Comparison of ENCODE assay signal across 1 cellular context in the genomic region with DNA sequence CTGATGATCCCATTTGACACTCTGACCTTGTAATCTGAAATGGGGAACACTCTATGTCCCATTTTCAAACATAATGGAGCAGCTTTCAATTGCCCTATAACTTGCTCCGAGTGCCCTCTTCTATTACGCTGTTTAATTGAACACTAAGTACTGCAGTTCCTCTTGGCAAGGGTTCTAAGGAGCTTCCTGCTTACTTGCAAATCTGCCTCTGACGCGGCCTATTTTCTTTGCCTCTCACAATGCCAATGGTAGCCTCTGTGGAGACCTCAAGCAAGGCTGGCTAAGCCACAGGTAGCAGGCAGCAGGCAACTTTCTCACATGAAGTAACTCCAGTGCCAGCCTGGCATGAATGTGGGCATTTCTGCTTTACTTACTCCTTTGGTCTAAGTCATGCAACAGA.
TF ChIP-seq lines count a peak whose summit lies in the region.

No MANE protein-coding gene starts in this region.

TF ChIP-seq in WTC11, 78 proteins besides CTCF, POLR2A, EP300 and RAD21 (continued from another document):
- TF ChIP-seq, protein P1, sequence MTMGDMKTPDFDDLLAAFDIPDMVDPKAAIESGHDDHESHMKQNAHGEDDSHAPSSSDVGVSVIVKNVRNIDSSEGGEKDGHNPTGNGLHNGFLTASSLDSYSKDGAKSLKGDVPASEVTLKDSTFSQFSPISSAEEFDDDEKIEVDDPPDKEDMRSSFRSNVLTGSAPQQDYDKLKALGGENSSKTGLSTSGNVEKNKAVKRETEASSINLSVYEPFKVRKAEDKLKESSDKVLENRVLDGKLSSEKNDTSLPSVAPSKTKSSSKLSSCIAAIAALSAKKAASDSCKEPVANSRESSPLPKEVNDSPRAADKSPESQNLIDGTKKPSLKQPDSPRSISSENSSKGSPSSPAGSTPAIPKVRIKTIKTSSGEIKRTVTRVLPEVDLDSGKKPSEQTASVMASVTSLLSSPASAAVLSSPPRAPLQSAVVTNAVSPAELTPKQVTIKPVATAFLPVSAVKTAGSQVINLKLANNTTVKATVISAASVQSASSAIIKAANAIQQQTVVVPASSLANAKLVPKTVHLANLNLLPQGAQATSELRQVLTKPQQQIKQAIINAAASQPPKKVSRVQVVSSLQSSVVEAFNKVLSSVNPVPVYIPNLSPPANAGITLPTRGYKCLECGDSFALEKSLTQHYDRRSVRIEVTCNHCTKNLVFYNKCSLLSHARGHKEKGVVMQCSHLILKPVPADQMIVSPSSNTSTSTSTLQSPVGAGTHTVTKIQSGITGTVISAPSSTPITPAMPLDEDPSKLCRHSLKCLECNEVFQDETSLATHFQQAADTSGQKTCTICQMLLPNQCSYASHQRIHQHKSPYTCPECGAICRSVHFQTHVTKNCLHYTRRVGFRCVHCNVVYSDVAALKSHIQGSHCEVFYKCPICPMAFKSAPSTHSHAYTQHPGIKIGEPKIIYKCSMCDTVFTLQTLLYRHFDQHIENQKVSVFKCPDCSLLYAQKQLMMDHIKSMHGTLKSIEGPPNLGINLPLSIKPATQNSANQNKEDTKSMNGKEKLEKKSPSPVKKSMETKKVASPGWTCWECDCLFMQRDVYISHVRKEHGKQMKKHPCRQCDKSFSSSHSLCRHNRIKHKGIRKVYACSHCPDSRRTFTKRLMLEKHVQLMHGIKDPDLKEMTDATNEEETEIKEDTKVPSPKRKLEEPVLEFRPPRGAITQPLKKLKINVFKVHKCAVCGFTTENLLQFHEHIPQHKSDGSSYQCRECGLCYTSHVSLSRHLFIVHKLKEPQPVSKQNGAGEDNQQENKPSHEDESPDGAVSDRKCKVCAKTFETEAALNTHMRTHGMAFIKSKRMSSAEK (CRISPR knock-in tag; IDR thresholded peaks at IDR 0.05; ENCODE audit: borderline replicate concordance), result no peak
- TF ChIP-seq SMAD4 (CRISPR knock-in tag; IDR thresholded peaks at IDR 0.05), result no peak
- TF ChIP-seq, protein P2, sequence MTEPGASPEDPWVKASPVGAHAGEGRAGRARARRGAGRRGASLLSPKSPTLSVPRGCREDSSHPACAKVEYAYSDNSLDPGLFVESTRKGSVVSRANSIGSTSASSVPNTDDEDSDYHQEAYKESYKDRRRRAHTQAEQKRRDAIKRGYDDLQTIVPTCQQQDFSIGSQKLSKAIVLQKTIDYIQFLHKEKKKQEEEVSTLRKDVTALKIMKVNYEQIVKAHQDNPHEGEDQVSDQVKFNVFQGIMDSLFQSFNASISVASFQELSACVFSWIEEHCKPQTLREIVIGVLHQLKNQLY (CRISPR knock-in tag; IDR thresholded peaks at IDR 0.05), result no peak
